ENCODE assay signal across 8 cellular contexts in the genomic region with DNA sequence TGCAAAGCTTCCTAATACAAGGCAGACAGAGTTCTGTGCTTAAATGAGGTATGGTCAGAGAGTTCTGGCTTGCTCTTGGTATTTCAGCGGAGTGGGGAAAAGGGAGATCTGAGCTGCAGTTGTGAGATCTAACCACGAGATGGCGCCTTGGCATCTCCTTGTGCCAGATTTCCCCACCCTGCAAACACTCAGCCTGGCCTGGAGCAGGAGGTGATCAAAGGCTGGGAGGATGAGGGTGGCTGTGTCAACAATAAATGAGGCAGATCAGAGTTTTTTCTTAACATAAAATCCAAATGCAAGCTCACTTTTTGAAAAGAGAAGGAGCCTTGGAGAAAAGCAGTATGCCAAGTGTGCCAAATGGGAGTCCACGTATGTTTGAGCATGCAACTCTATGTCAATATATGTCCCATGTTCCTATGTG. TPM values are rescaled to one million over a fixed set of nuclear protein-coding genes. Genes with fewer than 3 reads are reported as not detected.
DNase-seq lines count a peak whose midpoint lies in the region; ATAC-seq, FAIRE-seq and TF ChIP-seq lines count a peak whose summit lies in the region.

No MANE protein-coding gene starts in this region.

- peaks cover 22% of the 10 kb centered on the region for H3K36me3 Mint-ChIP-seq in activated T-helper 17 cell treated with anti-CD3 and anti-CD28 coated beads, Interleukin-2, amount 50 U/mL, for 72 hours (ENCODE audit: low read depth)

- H3K27ac ChIP-seq in neutrophil, result no peak overlapping the region

- H3K9me3 Mint-ChIP-seq in activated T-helper 17 cell treated with anti-CD3 and anti-CD28 coated beads, Interleukin-2, amount 50 U/mL, for 72 hours, result no peaks in the 10 kb centered on the region

- H3K27me3 Mint-ChIP-seq in activated T-helper 17 cell treated with anti-CD3 and anti-CD28 coated beads, Interleukin-2, amount 50 U/mL, for 72 hours, result no peaks in the 10 kb centered on the region

- H3K27ac Mint-ChIP-seq in activated T-helper 17 cell treated with anti-CD3 and anti-CD28 coated beads, Interleukin-2, amount 50 U/mL, for 72 hours, result no peak overlapping the region

- peaks cover 22% of the 10 kb centered on the region for H3K27me3 ChIP-seq in neutrophil

- peak; percentile 82 for DNase-seq in DMS53 (lab: John Stamatoyannopoulos, UW)
- peak; percentile 68 for DNase-seq in Jurkat, Clone E6-1 (ENCODE audit: low read depth, low spot score)
- peak; percentile 55 for DNase-seq in RCC 7860 (ENCODE audit: low spot score)
- DNase-seq in fibroblast of the conjunctiva (ENCODE audit: low read depth), result peak; percentile 51
- peak; percentile 79 for DNase-seq in urothelium cell line (ENCODE audit: low spot score)

- H3K36me3 ChIP-seq in neutrophil, result no peaks in the 10 kb centered on the region

- FAIRE-seq in RCC 7860 (lab: Jason Lieb, UNC) (peak; percentile 33), urothelium cell line (lab: Jason Lieb, UNC) (no peak)

- H3K4me3 ChIP-seq in Jurkat, Clone E6-1 (ENCODE audit: low read length), result no peak overlapping the region
- no peak overlapping the region for H3K4me3 ChIP-seq in neutrophil (ENCODE audit: low read depth in 1 of 2, low read length in 1 of 2)

- ATAC-seq in activated T-helper 17 cell treated with anti-CD3 and anti-CD28 coated beads, Interleukin-2, amount 50 U/mL, for 72 hours (replicated peaks), result peak; percentile 57
- ATAC-seq in GM18868 (IDR thresholded peaks at IDR 0.05; ENCODE audit: unreplicated experiment), result no peak

- H3K4me3 Mint-ChIP-seq in activated T-helper 17 cell treated with anti-CD3 and anti-CD28 coated beads, Interleukin-2, amount 50 U/mL, for 72 hours, result no peak overlapping the region

- TF ChIP-seq CTCF in neutrophil (IDR thresholded peaks at IDR 0.05), result peak; percentile 84

- peaks cover 12% of the 10 kb centered on the region for H3K4me1 Mint-ChIP-seq in activated T-helper 17 cell treated with anti-CD3 and anti-CD28 coated beads, Interleukin-2, amount 50 U/mL, for 72 hours

- peaks cover 18 to 23% of the 10 kb centered on the region in 2 experiments for H3K4me1 ChIP-seq in neutrophil (ENCODE audit: control insufficient read depth in 1 of 2, insufficient read depth in 1 of 2, low read depth in 1 of 2, low read length in 1 of 2)

- no peaks in the 10 kb centered on the region for H3K9me3 ChIP-seq in neutrophil

RNA-seq across cellular contexts. Expression of gene TFAP2E, which starts 4.1 kb away (rescaled TPM):
- polyA plus RNA-seq in Jurkat, Clone E6-1 (2012; ENCODE audit: insufficient read depth, insufficient read length), result 1.1 TPM
- total RNA-seq in activated T-helper 17 cell treated with anti-CD3 and anti-CD28 coated beads, Interleukin-2, amount 50 U/mL, for 72 hours, result 1 to 10 TPM in 1 of 2 donors, under 1 TPM in 1; 0.97 to 4.5 TPM

RNA-seq across cellular contexts. Expression of gene NCDN, which starts 11.4 kb away (rescaled TPM):
- 14.7 TPM for polyA plus RNA-seq in Jurkat, Clone E6-1 (2012; ENCODE audit: insufficient read depth, insufficient read length)
- total RNA-seq in activated T-helper 17 cell treated with anti-CD3 and anti-CD28 coated beads, Interleukin-2, amount 50 U/mL, for 72 hours, result 10 to 100 TPM; 37.1 to 42.4 TPM

RNA-seq across cellular contexts. Expression of gene KIAA0319L, which starts 11.8 kb away (rescaled TPM):
- polyA plus RNA-seq in Jurkat, Clone E6-1 (2012; ENCODE audit: insufficient read depth, insufficient read length), result 24.2 TPM
- 10 to 100 TPM; 45.8 to 98.2 TPM for total RNA-seq in activated T-helper 17 cell treated with anti-CD3 and anti-CD28 coated beads, Interleukin-2, amount 50 U/mL, for 72 hours
